Comparison of ENCODE assay signal across 8 cellular contexts in the genomic region with DNA sequence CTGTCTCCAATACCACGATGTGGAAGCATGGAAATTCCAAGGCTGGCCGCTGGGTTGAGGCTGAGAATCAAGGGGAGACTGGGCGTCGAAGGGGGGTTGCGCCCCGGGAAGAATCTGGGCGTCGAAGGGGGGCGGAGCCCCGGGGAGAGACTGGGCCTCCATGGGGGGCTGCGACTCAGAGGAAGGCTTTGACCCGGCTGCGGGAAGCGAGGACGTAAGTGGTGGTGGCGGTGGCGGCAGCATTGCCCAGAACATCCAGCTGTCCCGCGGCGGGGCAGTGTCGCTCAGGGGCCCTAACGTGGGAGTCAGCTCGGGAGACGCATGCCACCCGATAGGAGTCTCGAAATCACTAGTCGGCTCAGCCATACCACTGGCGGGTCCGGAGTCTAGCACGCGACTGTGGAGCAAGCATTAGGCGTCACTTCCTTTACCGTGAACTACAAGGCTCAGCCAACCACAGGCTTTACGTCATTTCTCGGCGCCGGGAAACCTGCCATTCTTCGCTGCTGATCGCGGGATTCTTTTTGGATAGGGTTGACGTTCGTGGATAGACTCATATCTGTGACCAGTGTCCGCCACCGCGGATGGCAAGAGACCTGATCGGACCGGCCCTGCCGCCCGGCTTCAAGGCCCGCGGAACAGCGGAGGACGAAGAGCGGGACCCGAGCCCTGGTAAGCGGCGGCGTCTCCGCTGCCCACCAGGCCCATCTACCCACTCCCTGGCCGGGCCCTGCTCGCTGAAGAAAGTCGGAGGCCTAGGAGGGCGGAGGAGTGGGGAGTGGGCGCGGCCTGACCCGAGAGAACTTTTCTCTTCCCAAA. TPM values are rescaled to one million over a fixed set of nuclear protein-coding genes. Genes with fewer than 3 reads are reported as not detected.
A peak's percentile ranks its signal among the peaks of the same experiment; 100 is the strongest.
DNase-seq lines count a peak whose midpoint lies in the region; ATAC-seq and TF ChIP-seq lines count a peak whose summit lies in the region.

GPALPP1 (plus strand) TSS at position 468 of the 819 bp plus-strand sequence; CDS start at position 585, 117 bp downstream.
NUFIP1 (minus strand) TSS at position 401 of the 819 bp plus-strand sequence; CDS start at position 366, 35 bp downstream.

- TF ChIP-seq CTCF in PC-3 (conservative IDR thresholded peaks at IDR 0.05; ENCODE audit: low read depth, low read length) (no peak), esophagus muscularis mucosa (IDR thresholded peaks at IDR 0.05) (peak in 1 of 3 experiments; percentile 16)

- CTCF ChIA-PET in PC-3 (lab: Charles Lee): no interaction called here

- peak within 1 kb of the TSS; percentile 53 for H3K27ac ChIP-seq in PC-3 (ENCODE audit: low read length)
- peak within 1 kb of the TSS; percentile 86 to 94 (median 90) for H3K27ac ChIP-seq in esophagus muscularis mucosa (replicated peaks in 1 of 4)
- peak within 1 kb of the TSS; percentile 73 for H3K27ac ChIP-seq in muscle layer of colon (ENCODE audit: low read depth, low read length)

- H3K79me2 ChIP-seq in PC-3 (ENCODE audit: low read length): peaks cover 89% of the 10 kb centered on the region

- H3K27me3 ChIP-seq in PC-3 (ENCODE audit: low read length) (no peaks in the 10 kb centered on the region), esophagus muscularis mucosa (no peaks in the 10 kb centered on the region), muscle layer of colon (ENCODE audit: control insufficient read depth in 1 of 2, insufficient read depth in 2 of 2, low read length in 2 of 2) (no peaks in the 10 kb centered on the region)

- H3K9me3 ChIP-seq in PC-3 (ENCODE audit: low read length): no peaks in the 10 kb centered on the region
- H3K9me3 ChIP-seq in esophagus muscularis mucosa: no peaks in the 10 kb centered on the region
- H3K9me3 ChIP-seq in muscle layer of colon (ENCODE audit: low read length): no peaks in the 10 kb centered on the region

- H3K4me3 Mint-ChIP-seq in IgD-negative memory B cell: peak within 1 kb of the TSS; percentile 99 to 100 (median 100)
- peak within 1 kb of the TSS; percentile 98 for H3K4me3 Mint-ChIP-seq in activated T-cell treated with anti-CD3 and anti-CD28 coated beads, Interleukin-2, amount 50 U/mL, for 24 hours

- H2AFZ ChIP-seq in PC-3 (ENCODE audit: low read length): peak within 1 kb of the TSS; percentile 94

- 0% methylated on average over 42 of the region's 66 CpGs for WGBS in esophagus muscularis mucosa

- BruUV-seq in PC-3 (replicated peaks; lab: Mats Ljungman, UMichigan): TSS peak; percentile 56

- H3K36me3 ChIP-seq in PC-3 (ENCODE audit: low read depth, low read length) (peaks cover 3% of the 10 kb centered on the region; the same call in 1 of the 2 replicates), esophagus muscularis mucosa (peaks cover 0 to 23% (median 12%) of the 10 kb centered on the region in 4 donors), muscle layer of colon (ENCODE audit: insufficient read depth, low read length) (peaks cover 5% of the 10 kb centered on the region)

- peaks cover 5% of the 10 kb centered on the region for H3K36me3 Mint-ChIP-seq in IgD-negative memory B cell
- peaks cover 73% of the 10 kb centered on the region for H3K36me3 Mint-ChIP-seq in activated T-cell treated with anti-CD3 and anti-CD28 coated beads, Interleukin-2, amount 50 U/mL, for 24 hours (ENCODE audit: low read depth)

- no peak for TF ChIP-seq EP300 in esophagus muscularis mucosa (IDR thresholded peaks at IDR 0.05)

- peaks cover 12% of the 10 kb centered on the region for H3K4me1 ChIP-seq in PC-3 (ENCODE audit: insufficient read depth, low read length)
- H3K4me1 ChIP-seq in esophagus muscularis mucosa: peaks cover 24 to 63% (median 53%) of the 10 kb centered on the region in 4 donors
- peaks cover 37% of the 10 kb centered on the region for H3K4me1 ChIP-seq in muscle layer of colon (ENCODE audit: insufficient read depth, low read length)

- intact Hi-C loops in PC-3 (cut with micrococcal nuclease): no loop called here
- intact Hi-C loops in esophagus muscularis mucosa (cut with DNase I): no loop called here

- H3F3A ChIP-seq in PC-3 (ENCODE audit: low read length, unreplicated experiment): no peaks in the 10 kb centered on the region

- H3K9me2 ChIP-seq in PC-3 (replicated peaks; ENCODE audit: low read length): no peaks in the 10 kb centered on the region

- H3K9me3 Mint-ChIP-seq in IgD-negative memory B cell: no peaks in the 10 kb centered on the region
- no peaks in the 10 kb centered on the region for H3K9me3 Mint-ChIP-seq in activated T-cell treated with anti-CD3 and anti-CD28 coated beads, Interleukin-2, amount 50 U/mL, for 24 hours

- H4K20me1 ChIP-seq in PC-3 (ENCODE audit: low read length): peaks cover 14% of the 10 kb centered on the region; the same call in 1 of the 2 replicates

- ATAC-seq in GM21576 (IDR thresholded peaks at IDR 0.05; ENCODE audit: unreplicated experiment) (peak; percentile 97), PC-3 (peak; percentile 89)

- peaks cover 24 to 54% (median 36%) of the 10 kb centered on the region in 3 donors for H3K4me1 Mint-ChIP-seq in IgD-negative memory B cell
- H3K4me1 Mint-ChIP-seq in activated T-cell treated with anti-CD3 and anti-CD28 coated beads, Interleukin-2, amount 50 U/mL, for 24 hours (ENCODE audit: low read depth): peaks cover 63% of the 10 kb centered on the region

- H3K27me3 Mint-ChIP-seq in IgD-negative memory B cell: no peaks in the 10 kb centered on the region
- H3K27me3 Mint-ChIP-seq in activated T-cell treated with anti-CD3 and anti-CD28 coated beads, Interleukin-2, amount 50 U/mL, for 24 hours: no peaks in the 10 kb centered on the region

- H3K9ac ChIP-seq in PC-3 (ENCODE audit: low read length) (peak within 1 kb of the TSS; percentile 96), muscle layer of colon (ENCODE audit: low read length) (peak within 1 kb of the TSS; percentile 97)

- POLR2A ChIA-PET in PC-3 (lab: Charles Lee; ENCODE audit: unreplicated experiment): no interaction called here

- H3K4me3 ChIP-seq in PC-3 (ENCODE audit: low read length): peak within 1 kb of the TSS; percentile 100
- peak within 1 kb of the TSS; percentile 87 to 98 (median 97) for H3K4me3 ChIP-seq in esophagus muscularis mucosa
- H3K4me3 ChIP-seq in muscle layer of colon (ENCODE audit: low read depth in 1 of 2, low read length in 2 of 2): peak within 1 kb of the TSS; percentile 98 to 99

- H3K27ac Mint-ChIP-seq in IgD-negative memory B cell: peak within 1 kb of the TSS; percentile 97 to 100 (median 99)
- peak within 1 kb of the TSS; percentile 98 for H3K27ac Mint-ChIP-seq in activated T-cell treated with anti-CD3 and anti-CD28 coated beads, Interleukin-2, amount 50 U/mL, for 24 hours

- no peak for TF ChIP-seq POLR2A in esophagus muscularis mucosa (IDR thresholded peaks at IDR 0.05; ENCODE audit: low read depth)

- peak within 1 kb of the TSS; percentile 99 for H3K4me2 ChIP-seq in PC-3 (ENCODE audit: low read length)

- peak; percentile 78 for DNase-seq in DMS153 treated with DMSO at 0.1 percent for 48 hours (lab: John Stamatoyannopoulos, UW; ENCODE audit: unreplicated experiment)
- DNase-seq in PC-3: peak; percentile 91
- DNase-seq in activated T-cell treated with anti-CD3 and anti-CD28 coated beads, Interleukin-2, amount 50 U/mL, for 24 hours: peak; percentile 92
- DNase-seq in esophagus muscularis mucosa (ENCODE audit: extremely low spot score): peak; percentile 97
- peak; percentile 83 to 86 for DNase-seq in stimulated activated CD8-positive, alpha-beta memory T cell treated with anti-CD3 and anti-CD28 coated beads, Interleukin-7, amount 100 ng/mL, for 1 hour (ENCODE audit: low read depth in 2 of 2)

RNA-seq across cellular contexts. Expression of gene GPALPP1, which starts in this region (rescaled TPM):
- 21.7 TPM for polyA plus RNA-seq in IgD-negative memory B cell
- total RNA-seq in PC-3 (2014; rRNA removed): 5.0 and 17.0 TPM in 2 replicates
- total RNA-seq in esophagus muscularis mucosa: 10 to 100 TPM; 19.0 to 27.4 (median 23.9) TPM

RNA-seq across cellular contexts. Expression of gene NUFIP1, which starts in this region (rescaled TPM):
- polyA plus RNA-seq in IgD-negative memory B cell: 6.3 TPM
- total RNA-seq in PC-3 (2014; rRNA removed) (2.5 and 4.0 TPM in 2 replicates), esophagus muscularis mucosa (1 to 10 TPM; 3.3 to 4.2 (median 3.9) TPM)

Comparison
In these comparisons a context has a peak if more than half of its experiments do, and no peak if none do; other contexts are left out.
1. Peak in every context shown above with its lines: DNase-seq, ATAC-seq, H3K4me3 ChIP-seq and H3K27ac ChIP-seq.